In the genomic region with DNA sequence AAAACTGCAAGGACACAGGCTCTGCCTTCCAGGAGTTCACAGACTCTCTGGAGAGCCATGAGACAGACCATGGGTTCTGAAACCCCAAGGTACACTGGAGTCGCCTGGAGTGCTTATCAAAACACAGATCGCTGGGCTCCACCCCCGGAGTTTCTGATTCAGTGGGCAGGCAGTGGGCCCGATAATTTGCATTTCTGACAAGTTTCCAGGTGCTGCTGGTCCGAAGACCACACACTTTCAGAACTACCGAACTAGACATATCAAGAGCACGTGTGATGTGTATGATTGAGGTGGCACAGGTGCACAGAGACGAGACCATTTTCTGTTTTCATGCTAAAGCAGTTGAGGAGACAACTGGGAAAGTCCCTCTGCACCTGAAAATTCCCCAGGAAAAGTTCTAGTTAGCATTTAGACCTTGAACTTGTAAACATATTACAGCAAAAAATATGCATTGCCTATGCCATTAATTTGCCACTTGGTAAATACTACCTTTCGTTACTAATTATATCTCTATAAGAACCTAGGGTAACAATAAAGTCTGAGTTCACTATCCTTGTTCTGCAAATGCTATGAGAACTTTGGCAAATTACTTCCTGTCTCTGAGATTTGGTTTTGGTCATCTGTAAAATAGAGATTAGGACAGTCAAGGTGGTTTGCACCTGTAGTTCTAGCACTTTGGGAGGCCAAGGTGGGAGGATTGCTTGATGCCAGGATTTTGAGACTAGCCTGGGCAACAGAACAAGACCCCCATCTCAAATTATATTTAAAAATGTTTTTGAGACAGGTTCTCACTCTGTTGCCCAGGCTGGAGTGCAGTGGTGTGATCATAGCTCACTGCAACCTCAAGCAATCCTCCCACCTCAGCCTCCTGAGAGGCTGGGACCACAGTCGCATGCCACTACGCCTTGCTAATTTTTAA, we compare ENCODE assay signal across 8 cellular contexts. TPM values are rescaled to one million over a fixed set of nuclear protein-coding genes. Genes with fewer than 3 reads are reported as not detected.
DNase-seq lines count a peak whose midpoint lies in the region; ATAC-seq and TF ChIP-seq lines count a peak whose summit lies in the region.

No MANE protein-coding gene starts in this region.

- TF ChIP-seq CTCF in nephron (IDR thresholded peaks at IDR 0.05; ENCODE audit: unreplicated experiment in 3 of 3) (no peak), endothelial cell (IDR thresholded peaks at IDR 0.05; ENCODE audit: unreplicated experiment) (no peak)

- H3K4me3 Mint-ChIP-seq in nephron, result no peak overlapping the region
- no peak overlapping the region for H3K4me3 Mint-ChIP-seq in endothelial cell (ENCODE audit: unreplicated experiment)

- no peaks in the 10 kb centered on the region for H3K36me3 Mint-ChIP-seq in nephron (ENCODE audit: low read depth)
- H3K36me3 Mint-ChIP-seq in endothelial cell (ENCODE audit: low read depth, unreplicated experiment), result no peaks in the 10 kb centered on the region

- H3K27me3 Mint-ChIP-seq in nephron (ENCODE audit: low read depth) (peaks cover 5% of the 10 kb centered on the region), endothelial cell (ENCODE audit: unreplicated experiment) (no peaks in the 10 kb centered on the region)

- peak; percentile 73 to 83 for DNase-seq in activated CD4-positive, alpha-beta T cell treated with anti-CD3 and anti-CD28 coated beads, Interleukin-2, amount 50 U/mL, for 48 hours
- DNase-seq in endothelial cell (ENCODE audit: low spot score), result no peak
- DNase-seq in epidermal melanocyte (ENCODE audit: insufficient read length, low spot score), result no peak
- DNase-seq in GOT3 (lab: John Stamatoyannopoulos, UW), result no peak
- no peak for DNase-seq in foreskin melanocyte

- peak; percentile 42 for TF ChIP-seq POLR2A in GM19193 (IDR thresholded peaks at IDR 0.05; ENCODE audit: extremely low read depth, insufficient read depth, insufficient read length)

- H3K4me1 Mint-ChIP-seq in nephron, result peaks cover 9% of the 10 kb centered on the region
- H3K4me1 Mint-ChIP-seq in endothelial cell (ENCODE audit: unreplicated experiment), result no peaks in the 10 kb centered on the region

- H3K9me3 Mint-ChIP-seq in nephron (no peaks in the 10 kb centered on the region), endothelial cell (ENCODE audit: unreplicated experiment) (no peaks in the 10 kb centered on the region)

- peak overlapping the region; percentile 31 to 59 (median 37) for H3K27ac Mint-ChIP-seq in nephron
- H3K27ac Mint-ChIP-seq in endothelial cell (ENCODE audit: unreplicated experiment), result no peak overlapping the region

- ATAC-seq in HG03045 (IDR thresholded peaks at IDR 0.05; ENCODE audit: unreplicated experiment), result peak; percentile 86

RNA-seq across cellular contexts. Expression of gene PIM1, which starts 14.3 kb away (rescaled TPM):
- 9.6 TPM for total RNA-seq in endothelial cell (ENCODE audit: unreplicated experiment)

Comparison
In these comparisons a context has a peak if more than half of its experiments do, and no peak if none do; other contexts are left out.
1. DNase-seq: peak in activated CD4-positive, alpha-beta T cell treated with anti-CD3 and anti-CD28 coated beads, Interleukin-2, amount 50 U/mL, for 48 hours (2 of 2); none in endothelial cell (single experiment), epidermal melanocyte (single experiment), GOT3 (single experiment) and foreskin melanocyte (single experiment).